In genomic region chr12:91590991-91591987, GRCh38 we compare ENCODE assay signal across 25 cellular contexts.
"Had no signal": no experiment of that assay in that cellular context is flagged by ENCODE, and none has a peak within 500 bp of the region (broad histone marks: within the 10 kb centered on the region; RNA-seq: fewer than 3 reads in every experiment).

No MANE protein-coding gene starts in this region.

- H3K27me3 ChIP-seq: heart left ventricle, neutrophil, ovary, right atrium auricular region, spleen, thyroid gland, upper lobe of right lung had no signal

- H3K4me3 Mint-ChIP-seq: activated naive CD8-positive, alpha-beta T cell; activated T-helper 1 cell treated with anti-CD3 and anti-CD28 coated beads, Interleukin-12 subunit alpha, Interleukin-12 subunit beta, Interleukin-2, Interleukin-4 antibody, amounts not matched to agents 30 ng/mL and 10 ng/mL and 1 ng/mL, durations not matched to agents 14 hours and 24 hours and 36 hours; memory B cell; natural killer cell treated with Interleukin-12 subunit alpha and Interleukin-12 subunit beta and Interleukin-15 and Interleukin-18, amount 100 ng/mL, for 72 hours; WTC11 had no signal

- H3K36me3 Mint-ChIP-seq: activated naive CD8-positive, alpha-beta T cell; memory B cell; natural killer cell treated with Interleukin-12 subunit alpha and Interleukin-12 subunit beta and Interleukin-15 and Interleukin-18, amount 100 ng/mL, for 72 hours; WTC11 had no signal

- H3K27ac Mint-ChIP-seq: activated naive CD8-positive, alpha-beta T cell; activated T-helper 1 cell treated with anti-CD3 and anti-CD28 coated beads, Interleukin-12 subunit alpha, Interleukin-12 subunit beta, Interleukin-2, Interleukin-4 antibody, amounts not matched to agents 30 ng/mL and 10 ng/mL and 1 ng/mL, durations not matched to agents 14 hours and 24 hours and 36 hours; memory B cell; natural killer cell treated with Interleukin-12 subunit alpha and Interleukin-12 subunit beta and Interleukin-15 and Interleukin-18, amount 100 ng/mL, for 72 hours; WTC11 had no signal

- H3K4me3 ChIP-seq: coronary artery, heart left ventricle, ovary, psoas muscle, right atrium auricular region, spleen, thyroid gland, upper lobe of right lung had no signal

- H3K4me1 ChIP-seq: psoas muscle, right atrium auricular region, spleen, thyroid gland had no signal

- H3K36me3 ChIP-seq: heart left ventricle, neutrophil, ovary, right atrium auricular region, spleen, thyroid gland, upper lobe of right lung had no signal

- ATAC-seq: heart left ventricle, left colon, psoas muscle, upper lobe of right lung, WTC11 had no signal

- H3K27me3 Mint-ChIP-seq: activated naive CD8-positive, alpha-beta T cell; memory B cell had no signal

- H3K9me3 ChIP-seq: heart left ventricle, neutrophil, ovary, psoas muscle, right atrium auricular region, spleen, thyroid gland, upper lobe of right lung had no signal

- DNase-seq: activated CD4-positive, alpha-beta T cell treated with anti-CD3 and anti-CD28 coated beads for 4 hours; activated CD4-positive, alpha-beta T cell treated with anti-CD3 and anti-CD28 coated beads, Interleukin-2, amount 50 U/mL, for 48 hours; activated gamma-delta T cell treated with Interleukin-2 at 50 U/mL for 16 hours; amniotic stem cell; cerebellar nuclear complex; heart left ventricle; islet precursor cell; left colon; ovary; psoas muscle; spleen; stimulated activated CD4-positive, alpha-beta T cell treated with anti-CD3 and anti-CD28 coated beads, Interleukin-4, amount 100 ng/mL, for 1 hour; stimulated activated naive CD4-positive, alpha-beta T cell treated with Interleukin-2 at 50 U/mL for 16 hours; substantia nigra; T-helper 1 cell; thyroid gland; upper lobe of right lung had no signal

- H3K9me3 Mint-ChIP-seq: activated T-helper 1 cell treated with anti-CD3 and anti-CD28 coated beads, Interleukin-12 subunit alpha, Interleukin-12 subunit beta, Interleukin-2, Interleukin-4 antibody, amounts not matched to agents 30 ng/mL and 10 ng/mL and 1 ng/mL, durations not matched to agents 14 hours and 24 hours and 36 hours; memory B cell; natural killer cell treated with Interleukin-12 subunit alpha and Interleukin-12 subunit beta and Interleukin-15 and Interleukin-18, amount 100 ng/mL, for 72 hours; WTC11 had no signal

- H3K27ac ChIP-seq: coronary artery, heart left ventricle, neutrophil, ovary, psoas muscle, right atrium auricular region, spleen, thyroid gland, upper lobe of right lung had no signal
